In genomic region chr17:39740357-39741111, GRCh38 we compare ENCODE assay signal across 10 cellular contexts. TPM values are rescaled to one million over a fixed set of nuclear protein-coding genes. Genes with fewer than 3 reads are reported as not detected.
DNase-seq lines count a peak whose midpoint lies in the region; ATAC-seq and TF ChIP-seq lines count a peak whose summit lies in the region.
"Had no signal": no experiment of that assay in that cellular context is flagged by ENCODE, and none has a peak within 500 bp of the region (broad histone marks: within the 10 kb centered on the region; RNA-seq: fewer than 3 reads in every experiment).

No MANE protein-coding gene starts in this region.

- CTCF ChIA-PET in mammary epithelial cell (lab: Charles Lee; ENCODE audit: low non-redundant PET), result no interaction called here

- no TSS peak for BruUV-seq in mammary epithelial cell (replicated peaks; lab: Mats Ljungman, UMichigan)

- peak overlapping the region; percentile 81 for H3K4me2 ChIP-seq in mammary epithelial cell (ENCODE audit: insufficient read depth, low read depth, low read length)
- H3K4me2 ChIP-seq: KMS-11 had no signal

- dilution Hi-C loops in mammary epithelial cell (cut with HindIII; ENCODE audit: low sequenced_read_pairs), result loop anchor here (5.0 to 10.0 kb wide), 2 partner anchors 53 to 166 kb away; partner anchors contain the start of gene PGAP3

- peak overlapping the region; percentile 91 for H3K27ac ChIP-seq in mammary epithelial cell (ENCODE audit: insufficient read depth, low read depth, low read length)
- peak overlapping the region in 1 of 2 donors; percentile 59 for H3K27ac ChIP-seq in lung (ENCODE audit: low read depth in 1 of 2, low read length in 1 of 2)
- H3K27ac ChIP-seq: KMS-11 had no signal

- H3K27me3 ChIP-seq in mammary epithelial cell (ENCODE audit: insufficient read depth, low read length) (no peaks in the 10 kb centered on the region), lung (ENCODE audit: control insufficient read depth, insufficient read depth) (no peaks in the 10 kb centered on the region)

- intact Hi-C loops in mammary epithelial cell (cut with micrococcal nuclease), result loop anchor here (1.0 to 2.0 kb wide), 2 partner anchors 10 to 52 kb away; partner anchors contain the start of genes MIEN1 and PGAP3

- peak overlapping the region; percentile 93 for H3K9ac ChIP-seq in mammary epithelial cell (ENCODE audit: insufficient read depth, low read length)
- H3K9ac ChIP-seq: KMS-11 had no signal

- H2AFZ ChIP-seq in mammary epithelial cell (ENCODE audit: low read depth, low read length), result peak overlapping the region; percentile 94

- H3K4me3 ChIP-seq in AG10803 (ENCODE audit: low read length) (no peak overlapping the region), mammary epithelial cell (replicated peaks in 1 of 3; ENCODE audit: insufficient read depth in 1 of 3, low read depth in 2 of 3, low read length in 3 of 3) (peak overlapping the region; percentile 67 to 85 (median 75)), lung (no peak overlapping the region)

- H4K20me1 ChIP-seq in mammary epithelial cell (ENCODE audit: insufficient read depth, low read length), result no peaks in the 10 kb centered on the region

- 0% methylated on average over 1 of the region's 16 CpGs for WGBS in mammary epithelial cell (ENCODE audit: low coverage, missing lambda C conversion rate)
- 45 to 63% methylated on average over 16 of the region's 16 CpGs for WGBS in lung, 2 donors

- H3K9me3 ChIP-seq in mammary epithelial cell (replicated peaks; ENCODE audit: insufficient read depth, low read length) (no peaks in the 10 kb centered on the region), lung (ENCODE audit: control insufficient read depth in 2 of 2, insufficient read depth in 1 of 2, low read length in 1 of 2) (no peaks in the 10 kb centered on the region)

- H3K4me1 ChIP-seq in mammary epithelial cell (ENCODE audit: insufficient read depth, low read length) (peaks cover 29% of the 10 kb centered on the region), lung (ENCODE audit: control insufficient read depth in 2 of 2, insufficient read depth in 2 of 2, low read length in 2 of 2) (peaks cover 0 to 15% of the 10 kb centered on the region in 2 donors)

- H3K36me3 ChIP-seq in mammary epithelial cell (ENCODE audit: insufficient read depth, low read length), result peaks cover 11% of the 10 kb centered on the region
- H3K36me3 ChIP-seq in lung (ENCODE audit: control insufficient read depth in 2 of 2, insufficient read depth in 2 of 2, low read length in 2 of 2), result peaks cover 0 to 9% of the 10 kb centered on the region in 2 donors

- ATAC-seq in lung (ENCODE audit: insufficient read depth, low FRiP score) (peak; percentile 20), GM21576 (IDR thresholded peaks at IDR 0.05; ENCODE audit: unreplicated experiment) (no peak)

- TF ChIP-seq CTCF in AG10803 (conservative IDR thresholded peaks at IDR 0.05; ENCODE audit: low read length) (no peak), mammary epithelial cell (conservative IDR thresholded peaks at IDR 0.05 in 1 of 2, IDR thresholded peaks at IDR 0.05 in 1 of 2; ENCODE audit: extremely low read depth in 1 of 2, insufficient read depth in 1 of 2, low read depth in 1 of 2, low read length in 2 of 2) (no peak), lung (IDR thresholded peaks at IDR 0.05; ENCODE audit: control extremely low read depth, extremely low read depth) (no peak)

- peak; percentile 29 for DNase-seq in AG10803 (ENCODE audit: low read depth)
- DNase-seq in HT-29 (ENCODE audit: low spot score), result peak; percentile 77
- DNase-seq in mammary epithelial cell, result peak; percentile 94
- no peak for DNase-seq in lung (ENCODE audit: low spot score)
- no peak for DNase-seq in NCI-H187 (lab: John Stamatoyannopoulos, UW)
- DNase-seq in activated CD8-positive, alpha-beta memory T cell treated with anti-CD3 and anti-CD28 coated beads, Interleukin-2, amount 50 U/mL, for 48 hours, result no peak
- DNase-seq in NCI-H345 (lab: John Stamatoyannopoulos, UW), result no peak

- H3K79me2 ChIP-seq in mammary epithelial cell (ENCODE audit: insufficient read depth, low read length), result no peaks in the 10 kb centered on the region

- in situ Hi-C loops in mammary epithelial cell (cut with MboI; ENCODE audit: low sequenced_read_pairs in 2 of 2), result no loop called here

RNA-seq across cellular contexts. Expression of gene GRB7, which starts 2.8 kb away (rescaled TPM):
- 127 and 142 TPM in 2 replicates for total RNA-seq in HT-29 (2014; rRNA removed; shearing (Covaris generic))
- 10 to 100 TPM in 1 of 2 donors, 1 to 10 TPM in 1; 1.5 to 18.2 TPM for total RNA-seq in mammary epithelial cell
- polyA plus RNA-seq in mammary epithelial cell, result 9.9 TPM
- 9.1 TPM for polyA minus RNA-seq in mammary epithelial cell
- total RNA-seq in lung, result 10 to 100 TPM; 19.8 to 25.5 TPM
- 10 to 100 TPM in 1 of 2 donors, 1 to 10 TPM in 1; 6.6 to 13.4 TPM for polyA plus RNA-seq in lung
- total RNA-seq: neural crest cell had no signal

RNA-seq across cellular contexts. Expression of gene MIEN1, which starts 10.2 kb away (rescaled TPM):
- 118 and 121 TPM in 2 replicates for total RNA-seq in HT-29 (2014; rRNA removed; shearing (Covaris generic))
- 10 to 100 TPM; 10.2 to 36.8 TPM for total RNA-seq in mammary epithelial cell
- 47.4 TPM for polyA plus RNA-seq in mammary epithelial cell
- 29.8 TPM for polyA minus RNA-seq in mammary epithelial cell
- 10 to 100 TPM; 20.8 to 47.2 TPM for total RNA-seq in lung
- polyA plus RNA-seq in lung, result 100 to 1,000 TPM in 1 of 2 donors, 10 to 100 TPM in 1; 69.3 to 136 TPM

RNA-seq across cellular contexts. Expression of gene ERBB2, which starts 40.7 kb away (rescaled TPM):
- total RNA-seq in HT-29 (2014; rRNA removed; shearing (Covaris generic)), result 91.0 and 110 TPM in 2 replicates
- total RNA-seq in mammary epithelial cell (10 to 100 TPM; 54.3 to 66.5 TPM), lung (100 to 1,000 TPM; 119 to 130 TPM)
- polyA plus RNA-seq in mammary epithelial cell (28.4 TPM), lung (10 to 100 TPM; 32.2 to 40.1 TPM)
- polyA minus RNA-seq in mammary epithelial cell, result 222 TPM

RNA-seq across cellular contexts. Expression of gene PGAP3, which starts 52.7 kb away (rescaled TPM):
- 34.6 and 39.1 TPM in 2 replicates for total RNA-seq in HT-29 (2014; rRNA removed; shearing (Covaris generic))
- total RNA-seq in mammary epithelial cell, result 10 to 100 TPM in 1 of 2 donors, 1 to 10 TPM in 1; 8.3 to 13.2 TPM
- 5.0 TPM for polyA plus RNA-seq in mammary epithelial cell
- 6.7 TPM for polyA minus RNA-seq in mammary epithelial cell
- 10 to 100 TPM; 17.0 to 39.7 TPM for total RNA-seq in lung
- 10 to 100 TPM; 15.9 to 35.8 TPM for polyA plus RNA-seq in lung

Comparison
In these comparisons a context has a peak if more than half of its experiments do, and no peak if none do; other contexts are left out.
1. DNase-seq: peak in AG10803 (single experiment), HT-29 (single experiment) and mammary epithelial cell (single experiment); none in lung (single experiment), NCI-H187 (0 of 2), activated CD8-positive, alpha-beta memory T cell treated with anti-CD3 and anti-CD28 coated beads, Interleukin-2, amount 50 U/mL, for 48 hours (single experiment) and NCI-H345 (single experiment).
2. H3K4me3 ChIP-seq: peak in mammary epithelial cell (3 of 3); none in AG10803 (single experiment) and lung (single experiment).